ENCODE assay signal across 8 cellular contexts in the genomic region with DNA sequence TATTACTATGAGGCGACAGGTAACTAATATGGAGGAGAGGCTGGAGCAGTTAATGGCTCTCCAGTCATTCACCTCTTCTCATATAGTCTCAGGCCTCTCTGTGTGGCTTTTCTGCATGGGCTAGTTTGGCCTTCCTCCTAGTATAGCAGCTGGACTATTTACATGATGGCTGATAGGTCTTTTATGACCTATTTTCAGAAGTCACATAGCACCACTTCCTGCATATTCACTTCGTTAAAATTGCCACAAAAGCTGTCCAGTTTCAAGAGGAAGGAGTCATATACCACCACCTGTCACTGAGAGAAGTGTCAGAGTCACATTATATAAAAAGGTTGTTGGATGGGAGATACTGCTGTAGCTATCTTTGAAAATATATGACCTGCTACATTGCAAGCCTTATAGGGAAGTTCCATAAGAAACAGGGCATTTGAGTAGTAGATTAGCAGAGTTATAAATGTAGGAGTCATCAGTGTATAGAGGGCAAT.
DNase-seq lines count a peak whose midpoint lies in the region; ATAC-seq lines count a peak whose summit lies in the region.
"Had no signal": no experiment of that assay in that cellular context is flagged by ENCODE, and none has a peak within 500 bp of the region (broad histone marks: within the 10 kb centered on the region; RNA-seq: fewer than 3 reads in every experiment).

No MANE protein-coding gene starts in this region.

- H3K4me1 Mint-ChIP-seq in memory B cell, result peaks cover 11% of the 10 kb centered on the region

- DNase-seq in memory B cell (ENCODE audit: low spot score in 2 of 2) (no peak), NCI-H146 treated with DMSO at 0.1 percent for 48 hours (lab: John Stamatoyannopoulos, UW; ENCODE audit: unreplicated experiment) (no peak), posterior cingulate gyrus (no peak)
- no peak for DNase-seq in activated CD8-positive, alpha-beta memory T cell treated with anti-CD3 and anti-CD28 coated beads for 24 hours
- DNase-seq: stimulated activated CD4-positive, alpha-beta T cell treated with anti-CD3 and anti-CD28 coated beads, Interleukin-4, amount 100 ng/mL, for 1 hour had no signal

- no peaks in the 10 kb centered on the region for H3K36me3 Mint-ChIP-seq in memory B cell

- peaks cover 4% of the 10 kb centered on the region for H3K27me3 Mint-ChIP-seq in memory B cell

- peak overlapping the region; percentile 18 for H3K27ac Mint-ChIP-seq in memory B cell

- intact Hi-C loops in posterior cingulate gyrus (cut with DNase I), result no loop called here

- no peaks in the 10 kb centered on the region for H3K9me3 Mint-ChIP-seq in memory B cell

- peak; percentile 97 for ATAC-seq in GM18909 (IDR thresholded peaks at IDR 0.05; ENCODE audit: poor library complexity, unreplicated experiment)
- ATAC-seq in GM21717 (IDR thresholded peaks at IDR 0.05; ENCODE audit: unreplicated experiment), result peak; percentile 92
- ATAC-seq in HG03378 (IDR thresholded peaks at IDR 0.05; ENCODE audit: unreplicated experiment), result peak; percentile 97
- ATAC-seq in memory B cell (ENCODE audit: low read depth), result peak; percentile 71

- H3K4me3 Mint-ChIP-seq in memory B cell, result no peak overlapping the region
